19 cellular contexts compared by ENCODE assay signal in genomic region chr14:53848851-53849250, GRCh38.
A peak's percentile ranks its signal among the peaks of the same experiment; 100 is the strongest.
DNase-seq lines count a peak whose midpoint lies in the region; ATAC-seq, FAIRE-seq and TF ChIP-seq lines count a peak whose summit lies in the region.
"Had no signal": no experiment of that assay in that cellular context is flagged by ENCODE, and none has a peak within 500 bp of the region (broad histone marks: within the 10 kb centered on the region; RNA-seq: fewer than 3 reads in every experiment).

No MANE protein-coding gene starts in this region.

- H3K36me3 ChIP-seq in IMR-90 (ENCODE audit: control insufficient read depth, insufficient read depth, low read length) (no peaks in the 10 kb centered on the region), esophagus muscularis mucosa (no peaks in the 10 kb centered on the region), heart right ventricle (no peaks in the 10 kb centered on the region)
- H3K36me3 ChIP-seq: BLaER1 had no signal

- no peaks in the 10 kb centered on the region for H4K20me1 ChIP-seq in IMR-90 (ENCODE audit: insufficient read depth, low read length)
- H4K20me1 ChIP-seq: BLaER1 had no signal

- H4K5ac ChIP-seq in IMR-90 (ENCODE audit: low read depth, low read length), result no peak overlapping the region

- POLR2A ChIA-PET in A549 (lab: Yijun Ruan, JAX) (no interaction called here), IMR-90 (lab: Charles Lee; ENCODE audit: unreplicated experiment) (no interaction called here)

- CTCF ChIA-PET in A549 (lab: Yijun Ruan, JAX), result no interaction called here
- CTCF ChIA-PET in IMR-90 (lab: Yijun Ruan, JAX), result no interaction called here

- H3K56ac ChIP-seq in IMR-90 (ENCODE audit: extremely low read depth, insufficient read depth, low read length), result no peak overlapping the region

- H3K4me1 ChIP-seq in A549 (peaks cover 64% of the 10 kb centered on the region), IMR-90 (ENCODE audit: control insufficient read depth, insufficient read depth, low read length) (peaks cover 7% of the 10 kb centered on the region), esophagus muscularis mucosa (no peaks in the 10 kb centered on the region), heart right ventricle (no peaks in the 10 kb centered on the region)
- H3K4me1 ChIP-seq: BLaER1 had no signal

- H2BK20ac ChIP-seq in IMR-90 (ENCODE audit: low read depth, low read length), result no peak overlapping the region

- TF ChIP-seq RAD21 in A549 (conservative IDR thresholded peaks at IDR 0.05 in 1 of 2, IDR thresholded peaks at IDR 0.05 in 1 of 2) (no peak), IMR-90 (IDR thresholded peaks at IDR 0.05; ENCODE audit: low read length) (no peak)

- ATAC-seq in A549, result no peak
- ATAC-seq in IMR-90 (ENCODE audit: low read depth), result no peak
- no peak for ATAC-seq in heart right ventricle
- ATAC-seq in sciatic nerve, result no peak
- ATAC-seq: GM12878, K562 had no signal

- FAIRE-seq in A549 (lab: Jason Lieb, UNC) (no peak), urothelium cell line (lab: Jason Lieb, UNC) (peak; percentile 62)
- FAIRE-seq: GM12878, H1, K562 had no signal

- no peaks in the 10 kb centered on the region for H3K27me3 ChIP-seq in IMR-90 (ENCODE audit: control insufficient read depth, insufficient read depth, low read length)
- H3K27me3 ChIP-seq in esophagus muscularis mucosa, result no peaks in the 10 kb centered on the region
- H3K27me3 ChIP-seq in heart right ventricle, result no peaks in the 10 kb centered on the region
- H3K27me3 ChIP-seq: BLaER1 had no signal

- H3K27ac ChIP-seq in A549 (peak overlapping the region; percentile 24 to 68; a peak in 4 of 6 replicates), IMR-90 (ENCODE audit: insufficient read depth, low read length) (no peak overlapping the region), esophagus muscularis mucosa (replicated peaks in 1 of 4) (no peak overlapping the region), heart right ventricle (no peak overlapping the region)
- H3K27ac ChIP-seq: 22Rv1, BLaER1, HL-60 had no signal

- H2BK15ac ChIP-seq in IMR-90 (ENCODE audit: low read depth, low read length), result no peak overlapping the region

- no peak overlapping the region for H2AK5ac ChIP-seq in IMR-90 (ENCODE audit: low read depth, low read length)

- TF ChIP-seq POLR2A in A549 (IDR thresholded peaks at IDR 0.05; ENCODE audit: low read length) (no peak), IMR-90 (IDR thresholded peaks at IDR 0.05; ENCODE audit: low read depth, low read length) (no peak), esophagus muscularis mucosa (IDR thresholded peaks at IDR 0.05; ENCODE audit: low read depth) (no peak)

- dilution Hi-C loops in IMR-90 (cut with HindIII; ENCODE audit: low sequenced_read_pairs, unreplicated experiment), result no loop called here

- intact Hi-C loops in IMR-90 (cut with micrococcal nuclease) (no loop called here), esophagus muscularis mucosa (cut with DNase I) (no loop called here), heart right ventricle (cut with DNase I) (no loop called here), sciatic nerve (cut with DNase I) (no loop called here)

- in situ Hi-C loops in IMR-90 (cut with MboI; ENCODE audit: low sequenced_read_pairs), result no loop called here

- H3K9me1 ChIP-seq in IMR-90 (ENCODE audit: insufficient read depth, low read length), result no peaks in the 10 kb centered on the region

- H3K9ac ChIP-seq in IMR-90 (ENCODE audit: low read depth, low read length), result no peak overlapping the region
- H3K9ac ChIP-seq: BLaER1 had no signal

- H3K9me3 ChIP-seq in A549, result no peaks in the 10 kb centered on the region
- no peaks in the 10 kb centered on the region for H3K9me3 ChIP-seq in IMR-90 (ENCODE audit: control insufficient read depth, insufficient read depth, low read length)
- no peaks in the 10 kb centered on the region for H3K9me3 ChIP-seq in esophagus muscularis mucosa
- no peaks in the 10 kb centered on the region for H3K9me3 ChIP-seq in heart right ventricle
- H3K9me3 ChIP-seq: BLaER1 had no signal

- no peak overlapping the region for H4K8ac ChIP-seq in IMR-90 (ENCODE audit: low read depth in 2 of 2, low read length in 2 of 2)

- no peak overlapping the region for H2AK9ac ChIP-seq in IMR-90 (replicated peaks; ENCODE audit: low read depth, low read length, poor library complexity)

- no peak overlapping the region for H2BK120ac ChIP-seq in IMR-90 (ENCODE audit: low read depth, low read length)

- no TSS peak for BruUV-seq in IMR-90 (replicated peaks; lab: Mats Ljungman, UMichigan)

- no peak overlapping the region for H3K23ac ChIP-seq in IMR-90 (ENCODE audit: low read depth, low read length)

- H3K4ac ChIP-seq in IMR-90 (ENCODE audit: low read depth, low read length), result peak overlapping the region; percentile 35; the same call in 1 of the 2 replicates

- DNase-seq in A549 (ENCODE audit: low read depth in 1 of 2, low spot score in 1 of 2) (peak in 1 of 2 experiments; percentile 30), IMR-90 (no peak), esophagus muscularis mucosa (ENCODE audit: extremely low spot score) (peak; percentile 21), urothelium cell line (ENCODE audit: low spot score) (no peak), NCI-H226 (no peak), heart right ventricle (no peak), sciatic nerve (ENCODE audit: low spot score) (no peak)
- DNase-seq: CD4-positive, alpha-beta memory T cell; DMS 273 treated with DMSO at 0.1 percent for 48 hours; DMS53; DND-41; EL; H9 had no signal

- TF ChIP-seq EP300 in A549 (IDR thresholded peaks at IDR 0.05), result no peak
- TF ChIP-seq EP300 in esophagus muscularis mucosa (IDR thresholded peaks at IDR 0.05), result no peak

- peak overlapping the region; percentile 20 for H3K4me2 ChIP-seq in A549
- no peak overlapping the region for H3K4me2 ChIP-seq in IMR-90 (ENCODE audit: low read depth, low read length)
- H3K4me2 ChIP-seq: BLaER1 had no signal

- H3K18ac ChIP-seq in IMR-90 (ENCODE audit: low read depth, low read length), result no peak overlapping the region

- no peaks in the 10 kb centered on the region for H3K79me1 ChIP-seq in IMR-90 (ENCODE audit: low read depth in 1 of 2, low read length in 2 of 2)

- no peak overlapping the region for H3K14ac ChIP-seq in IMR-90 (replicated peaks; ENCODE audit: low read depth, low read length)

- WGBS in A549 (ENCODE audit: missing lambda C conversion rate), result 67% methylated on average over 5 of the region's 5 CpGs
- WGBS in IMR-90 (ENCODE audit: extremely low coverage in 2 of 2, insufficient read length in 1 of 2), 2 experiments, result no CpG with 5 or more reads among the region's 5 CpGs
- 83% methylated on average over 5 of the region's 5 CpGs for WGBS in esophagus muscularis mucosa
- WGBS in heart right ventricle, 2 donors, result 93% methylated on average over 5 of the region's 5 CpGs

- no peak overlapping the region for H3K4me3 ChIP-seq in A549
- H3K4me3 ChIP-seq in IMR-90 (ENCODE audit: insufficient read depth, low read depth, low read length), result no peak overlapping the region
- H3K4me3 ChIP-seq in esophagus muscularis mucosa, result no peak overlapping the region
- H3K4me3 ChIP-seq in heart right ventricle, result no peak overlapping the region
- H3K4me3 ChIP-seq: BLaER1, GM12878, K562 had no signal

- no peak overlapping the region for H2BK5ac ChIP-seq in IMR-90 (ENCODE audit: low read depth, low read length, poor library complexity, severe bottlenecking)

- no peak overlapping the region for H4K91ac ChIP-seq in IMR-90 (ENCODE audit: insufficient read depth, low read depth, low read length)

- no peak overlapping the region for H2AFZ ChIP-seq in IMR-90 (replicated peaks; ENCODE audit: low read length, poor library complexity)

- TF ChIP-seq CTCF in A549 (IDR thresholded peaks at IDR 0.05), result no peak
- TF ChIP-seq CTCF in IMR-90 (conservative IDR thresholded peaks at IDR 0.05; ENCODE audit: low read depth, low read length), result no peak
- no peak for TF ChIP-seq CTCF in esophagus muscularis mucosa (IDR thresholded peaks at IDR 0.05)
- TF ChIP-seq CTCF in heart right ventricle (IDR thresholded peaks at IDR 0.05), result no peak

TF ChIP-seq in A549, 52 proteins besides CTCF, POLR2A, EP300 and RAD21:
- TF ChIP-seq RFX5 (IDR thresholded peaks at IDR 0.05), result no peak
- no peak for TF ChIP-seq RNF2 (IDR thresholded peaks at IDR 0.05; ENCODE audit: borderline replicate concordance, low read depth)
- TF ChIP-seq TP53 (CRISPR knock-in tag; IDR thresholded peaks at IDR 0.05), result no peak
TF ChIP-seq in A549: peak in this region for 0.

TF ChIP-seq in IMR-90, 13 proteins besides CTCF, POLR2A, EP300 and RAD21:
- TF ChIP-seq RCOR1 (IDR thresholded peaks at IDR 0.05; ENCODE audit: insufficient replicate concordance, low read length) (no peak), USF2 (IDR thresholded peaks at IDR 0.05; ENCODE audit: low read depth, low read length) (no peak), SMC3 (IDR thresholded peaks at IDR 0.05; ENCODE audit: low read depth, low read length) (no peak), NFE2L2 (IDR thresholded peaks at IDR 0.05; ENCODE audit: low read depth, low read length) (no peak), BHLHE40 (IDR thresholded peaks at IDR 0.05; ENCODE audit: low read depth, low read length) (no peak), MAZ (IDR thresholded peaks at IDR 0.05; ENCODE audit: borderline replicate concordance, low read depth, low read length) (no peak)

Comparison
In these comparisons a context has a peak if more than half of its experiments do, and no peak if none do; other contexts are left out.
1. H3K27ac ChIP-seq: peak in A549 (2 of 2); none in IMR-90 (single experiment), esophagus muscularis mucosa (0 of 4) and heart right ventricle (0 of 10).